Comparison of ENCODE assay signal across 18 cellular contexts in the genomic region with DNA sequence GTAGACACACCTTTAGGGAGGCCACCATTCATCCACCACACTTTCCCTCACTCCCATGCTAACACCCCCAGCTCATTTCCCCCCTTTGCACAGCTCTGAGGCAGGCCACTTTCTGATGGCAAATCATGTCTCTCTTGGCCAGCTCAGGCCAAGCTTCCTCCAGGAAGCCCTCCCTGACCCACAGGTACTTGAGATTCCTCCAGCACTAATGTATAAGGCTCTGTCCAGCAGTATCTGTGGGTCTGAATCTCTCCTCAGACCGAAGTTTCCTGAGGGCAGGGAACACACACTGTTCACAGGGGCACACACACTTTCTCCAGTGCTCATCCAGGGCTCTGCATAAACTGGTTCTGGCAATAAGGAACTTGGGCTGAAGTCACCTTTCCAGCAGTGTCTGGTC. TPM values are rescaled to one million over a fixed set of nuclear protein-coding genes. Genes with fewer than 3 reads are reported as not detected.
DNase-seq lines count a peak whose midpoint lies in the region; ATAC-seq, FAIRE-seq and TF ChIP-seq lines count a peak whose summit lies in the region.
"Had no signal": no experiment of that assay in that cellular context is flagged by ENCODE, and none has a peak within 500 bp of the region (broad histone marks: within the 10 kb centered on the region; RNA-seq: fewer than 3 reads in every experiment).

No MANE protein-coding gene starts in this region.

- H3K14ac ChIP-seq in H1 (ENCODE audit: insufficient read length) = no peak overlapping the region

- H3K27ac ChIP-seq in HEK293 (ENCODE audit: extremely low read depth, low read depth, low read length) = no peak overlapping the region
- H3K27ac ChIP-seq in WERI-Rb-1 = peak overlapping the region; percentile 82
- no peak overlapping the region for H3K27ac ChIP-seq in H1 (ENCODE audit: low read depth, low read length)
- no peak overlapping the region for H3K27ac ChIP-seq in heart left ventricle
- H3K27ac ChIP-seq in brain microvascular endothelial cell = no peak overlapping the region
- H3K27ac ChIP-seq: C4-2B, HL-60 had no signal

- H3K79me1 ChIP-seq in H1 (ENCODE audit: low read depth, low read length) = no peaks in the 10 kb centered on the region

- H3K18ac ChIP-seq in H1 (ENCODE audit: extremely low read depth, low read length) = no peak overlapping the region

- H4K91ac ChIP-seq in H1 (replicated peaks; ENCODE audit: insufficient read length, low read length) = no peak overlapping the region

- no peak overlapping the region for H4K5ac ChIP-seq in H1 (ENCODE audit: insufficient read length, low read depth, low read length)

- intact Hi-C loops in heart left ventricle (cut with DNase I) = no loop called here

- TF ChIP-seq RAD21 in H1 (IDR thresholded peaks at IDR 0.05 in 1 of 2, conservative IDR thresholded peaks at IDR 0.05 in 1 of 2; ENCODE audit: low read depth in 2 of 2, low read length in 2 of 2) = no peak

- ATAC-seq in GM19467 (IDR thresholded peaks at IDR 0.05; ENCODE audit: unreplicated experiment) (no peak), heart left ventricle (no peak)

- no peak overlapping the region for H3K56ac ChIP-seq in H1 (replicated peaks; ENCODE audit: insufficient read length, low read depth, low read length)

- no peak overlapping the region for H3K23ac ChIP-seq in H1 (ENCODE audit: insufficient read length)

- H3K23me2 ChIP-seq in H1 (ENCODE audit: low read depth, low read length) = peaks cover 5% of the 10 kb centered on the region; the same call in 1 of the 2 replicates

- H2AFZ ChIP-seq in H1 (ENCODE audit: low read length) = peak overlapping the region; percentile 47; the same call in 1 of the 2 replicates

- H2BK20ac ChIP-seq in H1 (ENCODE audit: low read length) = no peak overlapping the region

- CTCF ChIA-PET in HEK293 (lab: Yijun Ruan, JAX) (interaction anchor here (0.8 to 5.8 kb wide), 10 partner anchors 11 to 122 kb away, joined by 3 to 28 read pairs (median 4); a partner anchor contains a TSS), H1 (lab: Charles Lee; ENCODE audit: partially characterized antibody) (interaction anchor here (0.6 to 14.5 kb wide), 25 partner anchors 10 to 507 kb away, joined by 3 to 249 read pairs (median 7); a partner anchor contains a TSS)

- H3K4ac ChIP-seq in H1 (replicated peaks; ENCODE audit: insufficient read length, low read depth, low read length) = no peak overlapping the region

- H3K79me2 ChIP-seq in H1 (ENCODE audit: control insufficient read depth in 1 of 2, insufficient read depth in 2 of 2, low read length in 2 of 2) = no peaks in the 10 kb centered on the region

- no peak overlapping the region for H4K8ac ChIP-seq in H1 (ENCODE audit: extremely low read depth, insufficient read depth, low read length)

- H3K9ac ChIP-seq in H1 (replicated peaks in 1 of 4; ENCODE audit: extremely low read depth in 1 of 4, low read depth in 3 of 4, low read length in 3 of 4) = no peak overlapping the region

- H2BK5ac ChIP-seq in H1 (ENCODE audit: low read depth, low read length) = peak overlapping the region; percentile 24; the same call in 1 of the 2 replicates

- H3K36me3 ChIP-seq in HEK293 (ENCODE audit: control insufficient read depth in 2 of 2, insufficient read depth in 1 of 2, low read length in 2 of 2) = no peaks in the 10 kb centered on the region
- peaks cover 3% of the 10 kb centered on the region; the same call in 1 of the 2 replicates for H3K36me3 ChIP-seq in WERI-Rb-1
- H3K36me3 ChIP-seq in H1 (ENCODE audit: control insufficient read depth in 2 of 4, insufficient read depth in 4 of 4, low read length in 3 of 4) = no peaks in the 10 kb centered on the region
- no peaks in the 10 kb centered on the region for H3K36me3 ChIP-seq in heart left ventricle
- no peaks in the 10 kb centered on the region for H3K36me3 ChIP-seq in brain microvascular endothelial cell (replicated peaks)
- H3K36me3 ChIP-seq: BE2C, HAP-1 had no signal

- H3K4me1 ChIP-seq in HEK293 (ENCODE audit: control insufficient read depth, insufficient read depth, low read length) = no peaks in the 10 kb centered on the region
- peaks cover 0 to 3% (median under 1%) of the 10 kb centered on the region in 4 experiments; a peak in 5 of 7 replicates for H3K4me1 ChIP-seq in H1 (replicated peaks in 1 of 4; ENCODE audit: control insufficient read depth in 3 of 4, insufficient read depth in 4 of 4, low read length in 3 of 4)
- H3K4me1 ChIP-seq in heart left ventricle = peaks cover 0 to 11% (median 0%) of the 10 kb centered on the region in 12 donors
- H3K4me1 ChIP-seq: BE2C had no signal

- no peak overlapping the region for H2BK120ac ChIP-seq in H1 (replicated peaks; ENCODE audit: low read depth, low read length)

- H3K9me3 ChIP-seq in HEK293 (ENCODE audit: control insufficient read depth, insufficient read depth, low read depth, low read length) = no peaks in the 10 kb centered on the region
- H3K9me3 ChIP-seq in WERI-Rb-1 (ENCODE audit: severe bottlenecking) = no peaks in the 10 kb centered on the region
- H3K9me3 ChIP-seq in H1 (ENCODE audit: insufficient read depth in 2 of 2, low read depth in 1 of 2, low read length in 1 of 2) = no peaks in the 10 kb centered on the region
- no peaks in the 10 kb centered on the region for H3K9me3 ChIP-seq in heart left ventricle
- H3K9me3 ChIP-seq: BE2C, HAP-1 had no signal

- H2BK12ac ChIP-seq in H1 (ENCODE audit: low read depth, low read length) = peak overlapping the region; percentile 69; the same call in 1 of the 2 replicates

- TF ChIP-seq CTCF in HEK293 (tag by site-specific recombination; IDR thresholded peaks at IDR 0.05) (no peak), WERI-Rb-1 (IDR thresholded peaks at IDR 0.05; ENCODE audit: low read depth, low read length) (no peak), H1 (IDR thresholded peaks at IDR 0.05; ENCODE audit: control extremely low read depth in 1 of 3, insufficient read depth in 1 of 3, low read depth in 1 of 3, low read length in 3 of 3) (no peak), heart left ventricle (IDR thresholded peaks at IDR 0.05) (no peak), D721Med (IDR thresholded peaks at IDR 0.05; ENCODE audit: insufficient read depth, missing control alignments) (no peak), brain microvascular endothelial cell (IDR thresholded peaks at IDR 0.05; ENCODE audit: low read depth, low read length, missing control alignments) (no peak)

- H2AK5ac ChIP-seq in H1 (ENCODE audit: low read depth, low read length) = no peak overlapping the region

- H2BK15ac ChIP-seq in H1 (ENCODE audit: low read length) = peak overlapping the region; percentile 82; the same call in 1 of the 2 replicates

- TF ChIP-seq POLR2A in H1 (IDR thresholded peaks at IDR 0.05; ENCODE audit: control extremely low read depth in 1 of 2, low read depth in 2 of 2, low read length in 2 of 2) = no peak
- no peak for TF ChIP-seq POLR2A in heart left ventricle (IDR thresholded peaks at IDR 0.05)

- no peaks in the 10 kb centered on the region for H4K20me1 ChIP-seq in H1 (replicated peaks in 1 of 2; ENCODE audit: control insufficient read depth in 1 of 2, insufficient read depth in 2 of 2, low read length in 2 of 2)

- TF ChIP-seq EP300 in H1 (IDR thresholded peaks at IDR 0.05; ENCODE audit: borderline replicate concordance in 1 of 2, low read depth in 2 of 2, low read length in 2 of 2) = no peak

- no peak overlapping the region for H3K4me2 ChIP-seq in H1 (ENCODE audit: insufficient read depth in 1 of 2, low read depth in 2 of 2, low read length in 2 of 2)

- FAIRE-seq in H1 (lab: Jason Lieb, UNC) (no peak), D721Med (lab: Jason Lieb, UNC) (no peak)
- FAIRE-seq: A204.1, GM12892 had no signal

- no peak overlapping the region for H3K4me3 ChIP-seq in HEK293 (ENCODE audit: low read depth, low read length)
- no peak overlapping the region for H3K4me3 ChIP-seq in WERI-Rb-1 (ENCODE audit: low read depth, low read length)
- no peak overlapping the region for H3K4me3 ChIP-seq in H1 (ENCODE audit: extremely low read depth in 1 of 4, insufficient read depth in 2 of 4, low read depth in 3 of 4, low read length in 4 of 4)
- H3K4me3 ChIP-seq in heart left ventricle = no peak overlapping the region
- H3K4me3 ChIP-seq in brain microvascular endothelial cell (ENCODE audit: low read depth, low read length) = no peak overlapping the region
- H3K4me3 ChIP-seq: HAP-1 had no signal

- no peak for DNase-seq in WERI-Rb-1
- DNase-seq in H1 (ENCODE audit: low read depth in 1 of 2, low spot score in 2 of 2) = no peak
- no peak for DNase-seq in heart left ventricle
- DNase-seq in D721Med (ENCODE audit: insufficient read length, low spot score) = no peak
- no peak for DNase-seq in brain microvascular endothelial cell
- DNase-seq: BE2C; CD4-positive, alpha-beta memory T cell; DND-41; GDM1; GOT3 had no signal

- in situ Hi-C loops in brain microvascular endothelial cell (cut with HindIII; ENCODE audit: low pct_ligation_motif_present, low sequenced_read_pairs) = loop anchor here (25.0 kb wide), 1 partner anchor 100 kb away; no protein-coding TSS in a partner anchor

- 91% methylated on average over 1 of the region's 1 CpG; no CpG with 5 or more reads in 1 of the 2 experiments for WGBS in H1 (ENCODE audit: extremely low coverage in 1 of 2, insufficient coverage in 1 of 2, insufficient read length in 1 of 2, insufficient replicate concordance in 2 of 2, low coverage in 1 of 2, low lambda C conversion rate in 2 of 2, missing lambda C conversion rate in 1 of 2), 2 experiments
- WGBS in heart left ventricle, 4 donors = 71 to 78% (median 75%) methylated on average over 1 of the region's 1 CpG

- POLR2A ChIA-PET in HEK293 (lab: Yijun Ruan, JAX) = no interaction called here
- POLR2A ChIA-PET in H1 (lab: Charles Lee; ENCODE audit: partially characterized antibody) = interaction anchor here (0.8 kb wide), 1 partner anchor 18 kb away, joined by 3 read pairs; no protein-coding TSS in a partner anchor

- no peaks in the 10 kb centered on the region for H3K27me3 ChIP-seq in WERI-Rb-1 (ENCODE audit: insufficient read depth, low read depth, severe bottlenecking)
- peaks cover 2 to 10% (median 8%) of the 10 kb centered on the region in 4 experiments; a peak in 6 of 7 replicates for H3K27me3 ChIP-seq in H1 (replicated peaks in 1 of 4; ENCODE audit: control insufficient read depth in 3 of 4, extremely low read depth in 1 of 4, insufficient read depth in 3 of 4, low read length in 3 of 4)
- H3K27me3 ChIP-seq in heart left ventricle = peaks cover 5 to 58% (median 10%) of the 10 kb centered on the region in 9 donors
- peaks cover 59% of the 10 kb centered on the region for H3K27me3 ChIP-seq in brain microvascular endothelial cell (replicated peaks)

RNA-seq across cellular contexts. Expression of a gene that starts 19.2 kb away (rescaled TPM):
- total RNA-seq in H1 (2021; fragmentation: NEBNext Ultra II Directional; extraction: Animal tissue kit (Norgen Biotek cat#: 25700)) = 0.50 and 1.1 TPM in 2 replicates
- 1.0 and 1.3 TPM in 2 replicates for polyA plus RNA-seq in H1 (2011; rRNA removed)
- polyA plus RNA-seq in H1 (2011; cell fraction: cytosol; rRNA removed) = 0.56 TPM
- polyA plus RNA-seq in H1 (2011; cell fraction: nucleus; rRNA removed) = 1.6 TPM
- polyA plus RNA-seq in H1 (2012, experiment 1 of 2) = 0.36 to 1.2 TPM (median 0.82 TPM) in 4 replicates
- 0.59 TPM for polyA plus RNA-seq in H1 (2012, experiment 2 of 2)
- polyA plus RNA-seq in H1 (2013, experiment 1 of 2) = 1.0 TPM
- polyA plus RNA-seq in H1 (2013, experiment 2 of 2) = 1.0 TPM
- polyA minus RNA-seq in H1 (2011; rRNA and poly(A)+ RNA removed) = 0.66 and 0.91 TPM in 2 replicates
- 2.3 TPM for polyA minus RNA-seq in H1 (2011; cell fraction: cytosol; rRNA and poly(A)+ RNA removed)
- 1.7 TPM for polyA minus RNA-seq in H1 (2011; cell fraction: nucleus; rRNA and poly(A)+ RNA removed)
- 1 to 10 TPM in 6 of 9 donors, under 1 TPM in 3; 0.29 to 3.5 (median 1.8) TPM for total RNA-seq in heart left ventricle
- 1 to 10 TPM; 1.3 to 1.7 TPM for polyA plus RNA-seq in heart left ventricle
- polyA plus RNA-seq: AG04450 had no signal

RNA-seq across cellular contexts. Expression of a gene that starts 52.4 kb away (rescaled TPM):
- not detected in 2 replicates for total RNA-seq in H1 (2021; fragmentation: NEBNext Ultra II Directional; extraction: Animal tissue kit (Norgen Biotek cat#: 25700))
- polyA plus RNA-seq in H1 (2011; rRNA removed) (0.20 TPM in 2 replicates), heart left ventricle (under 1 TPM; 0.19 to 0.36 TPM)
- polyA plus RNA-seq in H1 (2011; cell fraction: cytosol; rRNA removed) = 0.31 TPM
- 0.46 TPM for polyA plus RNA-seq in H1 (2011; cell fraction: nucleus; rRNA removed)
- polyA plus RNA-seq in H1 (2012, experiment 1 of 2) = 0.11 to 0.37 TPM (median 0.14 TPM) in 3 of 4 replicates, not detected in the other
- polyA plus RNA-seq in H1 (2012, experiment 2 of 2) = 0.13 TPM
- 0.12 TPM for polyA plus RNA-seq in H1 (2013, experiment 1 of 2)
- polyA plus RNA-seq in H1 (2013, experiment 2 of 2) = 0.11 TPM
- polyA minus RNA-seq in H1 (2011; rRNA and poly(A)+ RNA removed) = 0.10 TPM in 1 of 2 replicates, not detected in the other
- polyA minus RNA-seq in H1 (2011; cell fraction: cytosol; rRNA and poly(A)+ RNA removed) = not detected
- not detected for polyA minus RNA-seq in H1 (2011; cell fraction: nucleus; rRNA and poly(A)+ RNA removed)
- 10 to 100 TPM in 1 of 9 donors, 1 to 10 TPM in 3, under 1 TPM in 4, not detected in 1; 0.30 to 10.3 (median 0.86) TPM for total RNA-seq in heart left ventricle
- polyA plus RNA-seq: AG04450 had no signal
